In genomic region chr3:159151130-159151529, GRCh38 we compare ENCODE assay signal across 15 cellular contexts.
DNase-seq lines count a peak whose midpoint lies in the region; ATAC-seq lines count a peak whose summit lies in the region.
"Had no signal": no experiment of that assay in that cellular context is flagged by ENCODE, and none has a peak within 500 bp of the region (broad histone marks: within the 10 kb centered on the region; RNA-seq: fewer than 3 reads in every experiment).

No MANE protein-coding gene starts in this region.

- no peaks in the 10 kb centered on the region for H3K27me3 Mint-ChIP-seq in activated naive CD8-positive, alpha-beta T cell treated with anti-CD3 and anti-CD28 coated beads, Interleukin-2, amount 50 U/mL, for 24 hours
- H3K27me3 Mint-ChIP-seq in activated naive CD8-positive, alpha-beta T cell treated with anti-CD3 and anti-CD28 coated beads for 36 hours = no peaks in the 10 kb centered on the region
- H3K27me3 Mint-ChIP-seq: CD4-positive, CD25-positive, alpha-beta regulatory T cell had no signal

- no peak overlapping the region for H3K4me3 Mint-ChIP-seq in activated naive CD8-positive, alpha-beta T cell treated with anti-CD3 and anti-CD28 coated beads, Interleukin-2, amount 50 U/mL, for 24 hours
- no peak overlapping the region for H3K4me3 Mint-ChIP-seq in activated naive CD8-positive, alpha-beta T cell treated with anti-CD3 and anti-CD28 coated beads for 36 hours
- H3K4me3 Mint-ChIP-seq: CD4-positive, CD25-positive, alpha-beta regulatory T cell had no signal

- no peaks in the 10 kb centered on the region for H3K36me3 Mint-ChIP-seq in activated naive CD8-positive, alpha-beta T cell treated with anti-CD3 and anti-CD28 coated beads, Interleukin-2, amount 50 U/mL, for 24 hours (ENCODE audit: low read depth)
- no peaks in the 10 kb centered on the region for H3K36me3 Mint-ChIP-seq in activated naive CD8-positive, alpha-beta T cell treated with anti-CD3 and anti-CD28 coated beads for 36 hours
- H3K36me3 Mint-ChIP-seq: CD4-positive, CD25-positive, alpha-beta regulatory T cell had no signal

- ATAC-seq in activated naive CD8-positive, alpha-beta T cell treated with anti-CD3 and anti-CD28 coated beads, Interleukin-2, amount 50 U/mL, for 24 hours = peak; percentile 43
- no peak for ATAC-seq in GM18520 (IDR thresholded peaks at IDR 0.05; ENCODE audit: unreplicated experiment)
- ATAC-seq in GM19452 (IDR thresholded peaks at IDR 0.05; ENCODE audit: unreplicated experiment) = no peak
- no peak for ATAC-seq in HG02852 (IDR thresholded peaks at IDR 0.05; ENCODE audit: unreplicated experiment)
- ATAC-seq: GM12878, HCT116 had no signal

- no peak overlapping the region for H3K27ac Mint-ChIP-seq in activated naive CD8-positive, alpha-beta T cell treated with anti-CD3 and anti-CD28 coated beads, Interleukin-2, amount 50 U/mL, for 24 hours
- no peak overlapping the region for H3K27ac Mint-ChIP-seq in activated naive CD8-positive, alpha-beta T cell treated with anti-CD3 and anti-CD28 coated beads for 36 hours
- H3K27ac Mint-ChIP-seq: CD4-positive, CD25-positive, alpha-beta regulatory T cell had no signal

- DNase-seq in activated naive CD8-positive, alpha-beta T cell treated with anti-CD3 and anti-CD28 coated beads, Interleukin-2, amount 50 U/mL, for 24 hours = no peak
- DNase-seq in activated naive CD8-positive, alpha-beta T cell treated with anti-CD3 and anti-CD28 coated beads for 36 hours = no peak
- peak; percentile 35 for DNase-seq in RPMI7951 (ENCODE audit: low read depth)
- DNase-seq in myocyte (ENCODE audit: low read depth) = peak; percentile 21
- DNase-seq: 8988T; Calu3; CD4-positive, CD25-positive, alpha-beta regulatory T cell; DMS79; IMR-90; KBM-7 had no signal

- no peaks in the 10 kb centered on the region for H3K9me3 Mint-ChIP-seq in activated naive CD8-positive, alpha-beta T cell treated with anti-CD3 and anti-CD28 coated beads, Interleukin-2, amount 50 U/mL, for 24 hours
- H3K9me3 Mint-ChIP-seq in activated naive CD8-positive, alpha-beta T cell treated with anti-CD3 and anti-CD28 coated beads for 36 hours = no peaks in the 10 kb centered on the region

- no peaks in the 10 kb centered on the region for H3K4me1 Mint-ChIP-seq in activated naive CD8-positive, alpha-beta T cell treated with anti-CD3 and anti-CD28 coated beads, Interleukin-2, amount 50 U/mL, for 24 hours
- H3K4me1 Mint-ChIP-seq in activated naive CD8-positive, alpha-beta T cell treated with anti-CD3 and anti-CD28 coated beads for 36 hours = no peaks in the 10 kb centered on the region
- H3K4me1 Mint-ChIP-seq: CD4-positive, CD25-positive, alpha-beta regulatory T cell had no signal

Comparison
In these comparisons a context has a peak if more than half of its experiments do, and no peak if none do; other contexts are left out.
1. DNase-seq: peak in RPMI7951 (single experiment) and myocyte (single experiment); none in activated naive CD8-positive, alpha-beta T cell treated with anti-CD3 and anti-CD28 coated beads, Interleukin-2, amount 50 U/mL, for 24 hours (single experiment) and activated naive CD8-positive, alpha-beta T cell treated with anti-CD3 and anti-CD28 coated beads for 36 hours (single experiment).